ENCODE assay signal across 16 cellular contexts in genomic region chr2:225056330-225057073, GRCh38. TPM values are rescaled to one million over a fixed set of nuclear protein-coding genes. Genes with fewer than 3 reads are reported as not detected.
A peak's percentile ranks its signal among the peaks of the same experiment; 100 is the strongest.
DNase-seq lines count a peak whose midpoint lies in the region; ATAC-seq, FAIRE-seq and TF ChIP-seq lines count a peak whose summit lies in the region.
"Had no signal": no experiment of that assay in that cellular context is flagged by ENCODE, and none has a peak within 500 bp of the region (broad histone marks: within the 10 kb centered on the region; RNA-seq: fewer than 3 reads in every experiment).

No MANE protein-coding gene starts in this region.

- no peaks in the 10 kb centered on the region for H3K4me1 ChIP-seq in GM23248 (ENCODE audit: insufficient read depth)
- H3K4me1 ChIP-seq in foreskin keratinocyte: no peaks in the 10 kb centered on the region
- H3K4me1 ChIP-seq in MM.1S (ENCODE audit: low read length): peaks cover 23% of the 10 kb centered on the region

- no peak for DNase-seq in activated T-cell treated with anti-CD3 and anti-CD28 coated beads, Interleukin-2, amount 50 U/mL, for 24 hours
- no peak for DNase-seq in activated T-cell treated with anti-CD3 and anti-CD28 coated beads, Interleukin-2, amount 50 U/mL, for 48 hours
- peak; percentile 19 for DNase-seq in GM23248
- DNase-seq in activated naive CD8-positive, alpha-beta T cell treated with anti-CD3 and anti-CD28 coated beads, Interleukin-2, amount 50 U/mL, for 24 hours: no peak
- DNase-seq in foreskin keratinocyte: peak in 1 of 2 donors; percentile 29
- DNase-seq in MM.1S: no peak
- no peak for DNase-seq in NCI-H146 treated with DMSO at 0.1 percent for 48 hours (lab: John Stamatoyannopoulos, UW; ENCODE audit: unreplicated experiment)
- DNase-seq in GM12891 (ENCODE audit: insufficient read length, low spot score): no peak
- DNase-seq: H9, heart right ventricle, NCI-H187, NCI-H510A, OCI-M1, posterior cingulate gyrus, WERI-Rb-1 had no signal

- H3F3A ChIP-seq in GM23248 (ENCODE audit: insufficient read depth) (no peaks in the 10 kb centered on the region), MM.1S (ENCODE audit: insufficient read depth, low read length) (peaks cover 10% of the 10 kb centered on the region)

- H3K27ac Mint-ChIP-seq in activated T-cell treated with anti-CD3 and anti-CD28 coated beads, Interleukin-2, amount 50 U/mL, for 24 hours: peak overlapping the region; percentile 15
- no peak overlapping the region for H3K27ac Mint-ChIP-seq in activated naive CD8-positive, alpha-beta T cell treated with anti-CD3 and anti-CD28 coated beads, Interleukin-2, amount 50 U/mL, for 24 hours
- H3K27ac Mint-ChIP-seq: H9 had no signal

- H3K27me3 ChIP-seq in GM23248 (replicated peaks; ENCODE audit: insufficient read depth) (no peaks in the 10 kb centered on the region), foreskin keratinocyte (no peaks in the 10 kb centered on the region), MM.1S (replicated peaks; ENCODE audit: insufficient read depth, low read length) (no peaks in the 10 kb centered on the region)
- H3K27me3 ChIP-seq: heart right ventricle had no signal

- H3K36me3 ChIP-seq in GM23248 (ENCODE audit: low read depth): no peaks in the 10 kb centered on the region
- H3K36me3 ChIP-seq in MM.1S (replicated peaks; ENCODE audit: insufficient read depth, low read length): no peaks in the 10 kb centered on the region
- H3K36me3 ChIP-seq: heart right ventricle, WERI-Rb-1 had no signal

- no peaks in the 10 kb centered on the region for H3K79me2 ChIP-seq in GM23248 (ENCODE audit: insufficient read depth)
- H3K79me2 ChIP-seq in MM.1S (ENCODE audit: low read length): no peaks in the 10 kb centered on the region

- FAIRE-seq in GM12891 (lab: Jason Lieb, UNC): no peak
- FAIRE-seq: D721Med had no signal

- peak; percentile 80 for ATAC-seq in activated naive CD8-positive, alpha-beta T cell treated with anti-CD3 and anti-CD28 coated beads, Interleukin-2, amount 50 U/mL, for 24 hours
- peak; percentile 87 for ATAC-seq in foreskin keratinocyte
- ATAC-seq: heart right ventricle had no signal

- no peak overlapping the region for H3K9ac ChIP-seq in GM23248
- H3K9ac ChIP-seq in MM.1S (ENCODE audit: low read length): no peak overlapping the region

- no peak overlapping the region for H3K27ac ChIP-seq in GM23248
- H3K27ac ChIP-seq in foreskin keratinocyte: no peak overlapping the region
- H3K27ac ChIP-seq in MM.1S (ENCODE audit: low read length): no peak overlapping the region
- H3K27ac ChIP-seq: heart right ventricle, WERI-Rb-1 had no signal

- no peaks in the 10 kb centered on the region for H4K20me1 ChIP-seq in GM23248 (ENCODE audit: insufficient read depth)
- no peaks in the 10 kb centered on the region for H4K20me1 ChIP-seq in MM.1S (ENCODE audit: insufficient read depth, low read length)

- H3K36me3 Mint-ChIP-seq in activated T-cell treated with anti-CD3 and anti-CD28 coated beads, Interleukin-2, amount 50 U/mL, for 24 hours (ENCODE audit: low read depth): no peaks in the 10 kb centered on the region
- no peaks in the 10 kb centered on the region for H3K36me3 Mint-ChIP-seq in activated naive CD8-positive, alpha-beta T cell treated with anti-CD3 and anti-CD28 coated beads, Interleukin-2, amount 50 U/mL, for 24 hours (ENCODE audit: low read depth)

- TF ChIP-seq CTCF in foreskin keratinocyte (conservative IDR thresholded peaks at IDR 0.05): no peak
- no peak for TF ChIP-seq CTCF in MM.1S (IDR thresholded peaks at IDR 0.05; ENCODE audit: low read length)

- H3K4me2 ChIP-seq in GM23248 (ENCODE audit: unreplicated experiment) (no peak overlapping the region), MM.1S (ENCODE audit: low read depth, low read length) (no peak overlapping the region)

- no peak for TF ChIP-seq POLR2A in GM12891 (IDR thresholded peaks at IDR 0.05; ENCODE audit: low read depth, low read length)

- H3K9me2 ChIP-seq in GM23248 (ENCODE audit: insufficient read depth) (no peaks in the 10 kb centered on the region), MM.1S (replicated peaks; ENCODE audit: insufficient read depth, low read length) (no peaks in the 10 kb centered on the region)

- H3K9me3 ChIP-seq in GM23248 (ENCODE audit: low read depth) (peaks cover 3% of the 10 kb centered on the region), MM.1S (replicated peaks; ENCODE audit: insufficient read depth, low read length) (no peaks in the 10 kb centered on the region)

- H3K4me3 Mint-ChIP-seq in activated T-cell treated with anti-CD3 and anti-CD28 coated beads, Interleukin-2, amount 50 U/mL, for 24 hours: no peak overlapping the region
- no peak overlapping the region for H3K4me3 Mint-ChIP-seq in activated naive CD8-positive, alpha-beta T cell treated with anti-CD3 and anti-CD28 coated beads, Interleukin-2, amount 50 U/mL, for 24 hours
- H3K4me3 Mint-ChIP-seq: H9 had no signal

- H3K4me3 ChIP-seq in GM23248 (no peak overlapping the region), MM.1S (ENCODE audit: low read length) (no peak overlapping the region)
- H3K4me3 ChIP-seq: heart right ventricle had no signal

- in situ Hi-C loops in GM23248 (cut with MboI): no loop called here

- H3K27me3 Mint-ChIP-seq in activated T-cell treated with anti-CD3 and anti-CD28 coated beads, Interleukin-2, amount 50 U/mL, for 24 hours: no peaks in the 10 kb centered on the region
- H3K27me3 Mint-ChIP-seq in activated naive CD8-positive, alpha-beta T cell treated with anti-CD3 and anti-CD28 coated beads, Interleukin-2, amount 50 U/mL, for 24 hours: no peaks in the 10 kb centered on the region

- H3K9me3 Mint-ChIP-seq in activated T-cell treated with anti-CD3 and anti-CD28 coated beads, Interleukin-2, amount 50 U/mL, for 24 hours: no peaks in the 10 kb centered on the region
- peaks cover 5% of the 10 kb centered on the region for H3K9me3 Mint-ChIP-seq in activated naive CD8-positive, alpha-beta T cell treated with anti-CD3 and anti-CD28 coated beads, Interleukin-2, amount 50 U/mL, for 24 hours

- WGBS in GM23248 (ENCODE audit: low coverage in 1 of 2, low lambda C conversion rate in 2 of 2, missing lambda C conversion rate in 2 of 2), 2 experiments: 91 to 92% methylated on average over 2 of the region's 2 CpGs

- H2AFZ ChIP-seq in GM23248: no peak overlapping the region
- no peak overlapping the region for H2AFZ ChIP-seq in MM.1S (ENCODE audit: low read length)

- peaks cover 70% of the 10 kb centered on the region for H3K4me1 Mint-ChIP-seq in activated T-cell treated with anti-CD3 and anti-CD28 coated beads, Interleukin-2, amount 50 U/mL, for 24 hours (ENCODE audit: low read depth)
- H3K4me1 Mint-ChIP-seq in activated naive CD8-positive, alpha-beta T cell treated with anti-CD3 and anti-CD28 coated beads, Interleukin-2, amount 50 U/mL, for 24 hours: peaks cover 57% of the 10 kb centered on the region
- H3K4me1 Mint-ChIP-seq: H9 had no signal

TF ChIP-seq in GM12891, 5 proteins besides CTCF, POLR2A, EP300 and RAD21:
- no peak for TF ChIP-seq PAX5 (IDR thresholded peaks at IDR 0.05; ENCODE audit: insufficient read depth, low read length, severe bottlenecking)
- TF ChIP-seq POLR2AphosphoS5 (IDR thresholded peaks at IDR 0.05; ENCODE audit: low read depth, low read length): no peak
- TF ChIP-seq TAF1 (IDR thresholded peaks at IDR 0.05; ENCODE audit: low read depth, low read length): no peak
- TF ChIP-seq POU2F2 (IDR thresholded peaks at IDR 0.05; ENCODE audit: low read depth, low read length): no peak
- TF ChIP-seq SPI1 (IDR thresholded peaks at IDR 0.05; ENCODE audit: low read depth, low read length): no peak
TF ChIP-seq in GM12891: peak in this region for 0.

RNA-seq across cellular contexts. Expression of gene DOCK10, which starts 14.2 kb away (rescaled TPM):
- 19.2 and 20.5 TPM in 2 replicates for total RNA-seq in GM23248 (2014; rRNA removed; shearing (Covaris generic))
- polyA plus RNA-seq in GM23248 (2016; fragmentation: Nextera tagmentation; extraction: Ambion mirVana) (6.1 and 8.5 TPM in 2 replicates), foreskin keratinocyte (1.9 and 2.3 TPM in 2 replicates)
- 8.7 and 9.8 TPM in 2 replicates for total RNA-seq in foreskin keratinocyte
- polyA plus RNA-seq in GM12891 (2012; ENCODE audit: low read depth, missing spikeins): 43.7 TPM
